ENCODE assay signal across 13 cellular contexts in the genomic region with DNA sequence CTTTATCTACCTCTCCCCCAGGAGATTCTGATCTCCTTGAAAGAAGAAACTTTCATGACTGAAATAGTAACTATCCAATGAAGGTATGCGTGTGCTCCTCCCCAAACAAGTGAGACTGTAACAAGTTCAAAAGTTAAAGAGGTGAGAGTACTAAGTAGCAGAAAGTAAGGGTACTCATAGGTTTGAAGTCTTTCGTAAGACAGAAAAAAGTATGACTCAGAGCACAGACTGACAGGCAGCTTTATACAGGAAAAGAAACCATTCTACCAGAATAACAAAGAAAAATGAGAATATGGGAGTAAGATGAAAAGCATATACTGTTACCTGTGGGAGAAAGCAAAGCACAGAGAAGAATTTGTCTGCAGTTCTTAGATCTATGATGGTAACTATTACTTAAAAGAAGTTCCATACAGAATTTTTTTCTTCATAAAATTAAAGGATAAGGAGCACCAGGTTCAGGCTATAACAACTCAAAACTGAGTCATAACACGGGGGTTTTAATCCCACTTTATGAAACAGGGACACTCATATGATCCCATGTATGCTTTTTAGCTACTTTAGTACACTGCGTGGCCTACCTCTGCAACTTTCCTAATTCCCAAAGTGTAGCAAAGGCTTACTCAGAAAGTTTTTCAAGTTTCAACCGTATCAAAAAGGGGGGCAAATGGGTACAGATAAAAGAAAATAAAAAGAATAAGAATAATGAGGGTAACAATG. TPM values are rescaled to one million over a fixed set of nuclear protein-coding genes. Genes with fewer than 3 reads are reported as not detected.
DNase-seq lines count a peak whose midpoint lies in the region; ATAC-seq, FAIRE-seq and TF ChIP-seq lines count a peak whose summit lies in the region.
"Had no signal": no experiment of that assay in that cellular context is flagged by ENCODE, and none has a peak within 500 bp of the region (broad histone marks: within the 10 kb centered on the region; RNA-seq: fewer than 3 reads in every experiment).

No MANE protein-coding gene starts in this region.

- H3K4me3 ChIP-seq in osteoblast (ENCODE audit: insufficient read depth, low read length) (no peak overlapping the region), gastroesophageal sphincter (no peak overlapping the region)
- H3K4me3 ChIP-seq: stomach had no signal

- CTCF ChIA-PET in GM10248 (lab: Yijun Ruan, JAX), result no interaction called here

- no peak overlapping the region for H3K4me2 ChIP-seq in osteoblast (ENCODE audit: insufficient read depth, low read length)

- TF ChIP-seq CTCF in osteoblast (IDR thresholded peaks at IDR 0.05; ENCODE audit: extremely low read depth, low read depth, low read length) (no peak), GM10248 (IDR thresholded peaks at IDR 0.05; ENCODE audit: control extremely low read depth, extremely low read depth, low read depth, missing control alignments) (no peak), gastroesophageal sphincter (IDR thresholded peaks at IDR 0.05) (no peak)

- DNase-seq in GM18507 (ENCODE audit: extremely low spot score, insufficient read length, low read depth), result no peak
- DNase-seq in NCI-H226, result peak; percentile 64
- no peak for DNase-seq in effector memory CD8-positive, alpha-beta T cell
- no peak for DNase-seq in osteoblast (ENCODE audit: insufficient read length, low spot score, missing footprints)
- no peak for DNase-seq in GM10248 (ENCODE audit: extremely low spot score)
- DNase-seq: effector CD8-positive, alpha-beta T cell; NCI-H2081 treated with DMSO at 0.1 percent for 48 hours; stomach had no signal

- H3K27me3 ChIP-seq in osteoblast (ENCODE audit: insufficient read depth, low read length) (no peaks in the 10 kb centered on the region), gastroesophageal sphincter (no peaks in the 10 kb centered on the region)
- H3K27me3 ChIP-seq: stomach had no signal

- H3K27ac Mint-ChIP-seq in effector memory CD8-positive, alpha-beta T cell, result peak overlapping the region; percentile 1 to 39

- no peak overlapping the region for H2AFZ ChIP-seq in osteoblast (ENCODE audit: low read length)

- no peak overlapping the region for H3K4me3 Mint-ChIP-seq in effector memory CD8-positive, alpha-beta T cell

- TF ChIP-seq EP300 in gastroesophageal sphincter (IDR thresholded peaks at IDR 0.05), result no peak

- H3K36me3 ChIP-seq in osteoblast (ENCODE audit: insufficient read depth, low read length) (no peaks in the 10 kb centered on the region), gastroesophageal sphincter (no peaks in the 10 kb centered on the region)

- H3K4me1 Mint-ChIP-seq in effector memory CD8-positive, alpha-beta T cell (ENCODE audit: low read depth in 2 of 2), result peaks cover 27 to 47% of the 10 kb centered on the region in 2 donors

- H3K9me3 Mint-ChIP-seq in effector memory CD8-positive, alpha-beta T cell, result no peaks in the 10 kb centered on the region

- peaks cover 52% of the 10 kb centered on the region for H3K79me2 ChIP-seq in osteoblast (ENCODE audit: insufficient read depth, low read length)

- no peaks in the 10 kb centered on the region for H3K9me3 ChIP-seq in osteoblast (ENCODE audit: low read depth, low read length)
- no peaks in the 10 kb centered on the region for H3K9me3 ChIP-seq in gastroesophageal sphincter
- H3K9me3 ChIP-seq: stomach had no signal

- peaks cover 39% of the 10 kb centered on the region for H4K20me1 ChIP-seq in osteoblast (ENCODE audit: insufficient read depth, low read length)

- H3K4me1 ChIP-seq in osteoblast (ENCODE audit: insufficient read depth, low read length), result peaks cover 19% of the 10 kb centered on the region
- H3K4me1 ChIP-seq in gastroesophageal sphincter, result peaks cover 0 to 28% (median 3%) of the 10 kb centered on the region in 3 donors

- no peak for TF ChIP-seq POLR2A in gastroesophageal sphincter (IDR thresholded peaks at IDR 0.05)

- H3K36me3 Mint-ChIP-seq in effector memory CD8-positive, alpha-beta T cell (ENCODE audit: insufficient read depth), result peaks cover 2% of the 10 kb centered on the region

- 90 to 94% methylated on average over 2 to 4 of the region's 5 CpGs for WGBS in gastroesophageal sphincter (ENCODE audit: low coverage in 1 of 2), 2 donors

- peak; percentile 48 for FAIRE-seq in GM18507 (lab: Jason Lieb, UNC)
- FAIRE-seq: HepG2, TTC549 had no signal

- no peaks in the 10 kb centered on the region for H3K27me3 Mint-ChIP-seq in effector memory CD8-positive, alpha-beta T cell

- H3K27ac ChIP-seq in osteoblast (ENCODE audit: low read depth, low read length) (peak overlapping the region; percentile 25), gastroesophageal sphincter (no peak overlapping the region)

- ATAC-seq in effector memory CD8-positive, alpha-beta T cell (replicated peaks), result no peak
- ATAC-seq in gastroesophageal sphincter, result no peak
- no peak for ATAC-seq in HG02870 (IDR thresholded peaks at IDR 0.05; ENCODE audit: unreplicated experiment)
- ATAC-seq: HepG2, Panc1 had no signal

- POLR2A ChIA-PET in GM10248 (lab: Yijun Ruan, JAX), result no interaction called here

RNA-seq across cellular contexts. Expression of a gene that starts 52.0 kb away (rescaled TPM):
- total RNA-seq in osteoblast (37.3 and 41.8 TPM in 2 replicates), gastroesophageal sphincter (10 to 100 TPM; 36.3 to 57.1 (median 41.4) TPM)
